11 cellular contexts compared by ENCODE assay signal in the genomic region with DNA sequence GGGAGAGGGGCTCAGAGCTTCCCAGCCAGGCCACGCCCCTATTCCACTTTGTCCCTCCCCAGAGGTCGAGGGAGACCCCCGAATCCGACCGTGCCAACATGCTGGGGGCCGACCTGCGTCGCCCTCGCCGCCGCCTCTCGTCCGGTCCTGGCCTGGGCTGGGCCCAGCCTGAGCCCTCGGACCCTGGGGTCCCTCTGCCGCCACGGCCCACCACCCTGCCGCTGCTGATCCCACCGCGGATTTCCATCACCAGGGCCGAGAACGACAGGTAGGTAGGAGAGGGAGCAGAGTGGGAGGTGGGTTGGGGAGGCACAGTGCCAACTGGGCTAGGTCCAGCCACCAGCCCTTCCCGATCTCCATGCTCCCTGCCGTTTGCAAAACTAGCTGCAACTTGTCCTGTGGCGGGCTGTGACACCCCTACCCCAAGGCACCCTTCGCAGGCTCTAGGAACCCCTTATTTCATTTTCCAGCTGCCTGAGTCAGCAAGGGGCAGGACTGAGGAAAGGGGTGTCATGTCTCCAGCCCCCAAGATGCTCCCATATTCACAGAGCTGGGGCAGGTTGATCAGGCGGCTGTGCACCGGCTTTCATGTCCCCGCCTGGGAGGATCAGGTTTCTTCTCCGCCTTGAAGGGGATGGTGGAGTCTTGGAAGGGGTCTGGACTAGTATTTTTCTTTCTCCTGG. TPM values are rescaled to one million over a fixed set of nuclear protein-coding genes. Genes with fewer than 3 reads are reported as not detected.
DNase-seq lines count a peak whose midpoint lies in the region; TF ChIP-seq lines count a peak whose summit lies in the region.
"Had no signal": no experiment of that assay in that cellular context is flagged by ENCODE, and none has a peak within 500 bp of the region (broad histone marks: within the 10 kb centered on the region; RNA-seq: fewer than 3 reads in every experiment).

No MANE protein-coding gene starts in this region.

- intact Hi-C loops in lower leg skin (cut with DNase I; ENCODE audit: low total_unique reads): no loop called here

- H3K27me3 Mint-ChIP-seq in activated CD4-positive, alpha-beta T cell treated with anti-CD3 and anti-CD28 coated beads, Interleukin-2, amount 10 ng/mL, durations not matched to agents 7 days and 5 days: peaks cover 48% of the 10 kb centered on the region

- no peak for TF ChIP-seq CTCF in lower leg skin (IDR thresholded peaks at IDR 0.05)

- H3K9me3 ChIP-seq in ectodermal cell (ENCODE audit: control insufficient read depth, low read length) (no peaks in the 10 kb centered on the region), skeletal muscle satellite cell (replicated peaks; ENCODE audit: low read length) (peaks cover 3% of the 10 kb centered on the region)

- H3K27me3 ChIP-seq in ectodermal cell (ENCODE audit: control insufficient read depth, insufficient read depth, low read length, poor library complexity, severe bottlenecking): peaks cover 84% of the 10 kb centered on the region
- peaks cover 44% of the 10 kb centered on the region for H3K27me3 ChIP-seq in skeletal muscle satellite cell (ENCODE audit: control insufficient read depth, insufficient read depth, low read length)

- POLR2A ChIA-PET in activated CD4-positive, alpha-beta T cell treated with anti-CD3 and anti-CD28 coated beads, Interleukin-2, amount 10 ng/mL, durations not matched to agents 7 days and 5 days (lab: Charles Lee): interaction anchor here (1.5 kb wide), 1 partner anchor 9 kb away, joined by 5 read pairs; no protein-coding TSS in a partner anchor

- peaks cover 22% of the 10 kb centered on the region for H3K4me1 ChIP-seq in ectodermal cell (ENCODE audit: control insufficient read depth, insufficient read depth, low read length)
- peaks cover 35% of the 10 kb centered on the region for H3K4me1 ChIP-seq in skeletal muscle satellite cell (ENCODE audit: control insufficient read depth, insufficient read depth, low read length)

- CTCF ChIA-PET in activated CD4-positive, alpha-beta T cell treated with anti-CD3 and anti-CD28 coated beads, Interleukin-2, amount 10 ng/mL, durations not matched to agents 7 days and 5 days (lab: Charles Lee): interaction anchor here (0.5 to 27.9 kb wide), 26 partner anchors 12 to 447 kb away, joined by 3 to 612 read pairs (median 6); a partner anchor contains a TSS

- no peak for TF ChIP-seq POLR2A in lower leg skin (IDR thresholded peaks at IDR 0.05)

- H3K9ac ChIP-seq in skeletal muscle satellite cell (ENCODE audit: low read depth, low read length): no peak overlapping the region

- no peak for DNase-seq in activated CD4-positive, alpha-beta T cell treated with anti-CD3 and anti-CD28 coated beads, Interleukin-2, amount 10 ng/mL, durations not matched to agents 7 days and 5 days
- DNase-seq in activated CD4-positive, alpha-beta T cell treated with anti-CD3 and anti-CD28 coated beads, Interleukin-2, amount 50 U/mL, for 1 hour: no peak
- DNase-seq in NCI-H82 treated with DMSO at 0.1 percent for 48 hours (lab: John Stamatoyannopoulos, UW; ENCODE audit: unreplicated experiment): peak; percentile 28
- DNase-seq in NCI-H1436 (lab: John Stamatoyannopoulos, UW): no peak
- no peak for DNase-seq in NCI-H748 treated with DMSO at 0.1 percent for 48 hours (lab: John Stamatoyannopoulos, UW)
- no peak for DNase-seq in lower leg skin (ENCODE audit: low spot score in 2 of 2)
- DNase-seq: erythroblast; stimulated activated CD4-positive, alpha-beta T cell treated with anti-CD3 and anti-CD28 coated beads, Interleukin-4, amount 100 ng/mL, for 4 hours had no signal

- peaks cover 2% of the 10 kb centered on the region for H3K9me3 Mint-ChIP-seq in activated CD4-positive, alpha-beta T cell treated with anti-CD3 and anti-CD28 coated beads, Interleukin-2, amount 10 ng/mL, durations not matched to agents 7 days and 5 days

- H3K36me3 Mint-ChIP-seq in activated CD4-positive, alpha-beta T cell treated with anti-CD3 and anti-CD28 coated beads, Interleukin-2, amount 10 ng/mL, durations not matched to agents 7 days and 5 days (ENCODE audit: low read depth): peaks cover 4% of the 10 kb centered on the region

- H3K4me3 ChIP-seq in ectodermal cell (ENCODE audit: insufficient read depth, low read depth, low read length) (peak overlapping the region; percentile 57), skeletal muscle satellite cell (ENCODE audit: low read length) (no peak overlapping the region), lower leg skin (ENCODE audit: low read depth, poor library complexity, severe bottlenecking) (no peak overlapping the region)

- H3K27ac ChIP-seq in ectodermal cell (ENCODE audit: insufficient read depth, low read depth, low read length, poor library complexity, severe bottlenecking): peak overlapping the region; percentile 57
- H3K27ac ChIP-seq: C4-2B had no signal

- peaks cover 67% of the 10 kb centered on the region for H3K4me1 Mint-ChIP-seq in activated CD4-positive, alpha-beta T cell treated with anti-CD3 and anti-CD28 coated beads, Interleukin-2, amount 10 ng/mL, durations not matched to agents 7 days and 5 days

- peak overlapping the region; percentile 19 for H3K4me2 ChIP-seq in skeletal muscle satellite cell (ENCODE audit: low read length)

- H3K4me3 Mint-ChIP-seq in activated CD4-positive, alpha-beta T cell treated with anti-CD3 and anti-CD28 coated beads, Interleukin-2, amount 10 ng/mL, durations not matched to agents 7 days and 5 days: peak overlapping the region; percentile 54

- WGBS in ectodermal cell, 2 experiments: 15 to 16% methylated on average over 29 of the region's 29 CpGs
- 1 to 7% methylated on average over 9 to 21 of the region's 29 CpGs for WGBS in lower leg skin, 2 donors

- peak overlapping the region; percentile 76 for H3K27ac Mint-ChIP-seq in activated CD4-positive, alpha-beta T cell treated with anti-CD3 and anti-CD28 coated beads, Interleukin-2, amount 10 ng/mL, durations not matched to agents 7 days and 5 days

- H3K36me3 ChIP-seq in ectodermal cell (ENCODE audit: control insufficient read depth, insufficient read depth, low read length) (no peaks in the 10 kb centered on the region), skeletal muscle satellite cell (ENCODE audit: insufficient read depth, low read length) (no peaks in the 10 kb centered on the region)

RNA-seq across cellular contexts. Expression of a gene that starts 2.6 kb away (rescaled TPM):
- total RNA-seq in activated CD4-positive, alpha-beta T cell treated with anti-CD3 and anti-CD28 coated beads, Interleukin-2, amount 10 ng/mL, durations not matched to agents 7 days and 5 days: 10 to 100 TPM; 12.7 to 14.3 TPM
- polyA plus RNA-seq in ectodermal cell (2013, experiment 1 of 4): 5.6 TPM
- polyA plus RNA-seq in ectodermal cell (2013, experiment 2 of 4): 5.4 TPM
- 3.2 TPM for polyA plus RNA-seq in ectodermal cell (2013, experiment 3 of 4)
- polyA plus RNA-seq in ectodermal cell (2013, experiment 4 of 4): 3.1 TPM
- total RNA-seq in skeletal muscle satellite cell (2012; rRNA removed): 3.5 and 5.6 TPM in 2 replicates
- total RNA-seq in lower leg skin: 1 to 10 TPM; 4.1 to 6.8 (median 5.7) TPM

RNA-seq across cellular contexts. Expression of a gene that starts 14.4 kb away (rescaled TPM):
- 100 to 1,000 TPM; 200 to 205 TPM for total RNA-seq in activated CD4-positive, alpha-beta T cell treated with anti-CD3 and anti-CD28 coated beads, Interleukin-2, amount 10 ng/mL, durations not matched to agents 7 days and 5 days
- polyA plus RNA-seq in ectodermal cell (2013, experiment 1 of 4): 215 TPM
- polyA plus RNA-seq in ectodermal cell (2013, experiment 2 of 4): 192 TPM
- 159 TPM for polyA plus RNA-seq in ectodermal cell (2013, experiment 3 of 4)
- polyA plus RNA-seq in ectodermal cell (2013, experiment 4 of 4): 177 TPM
- total RNA-seq in skeletal muscle satellite cell (2012; rRNA removed): 210 and 249 TPM in 2 replicates
- total RNA-seq in lower leg skin: 100 to 1,000 TPM in 3 of 4 donors, 10 to 100 TPM in 1; 92.8 to 142 (median 120) TPM

RNA-seq across cellular contexts. Expression of a gene that starts 37.4 kb away (rescaled TPM):
- total RNA-seq in activated CD4-positive, alpha-beta T cell treated with anti-CD3 and anti-CD28 coated beads, Interleukin-2, amount 10 ng/mL, durations not matched to agents 7 days and 5 days: 100 to 1,000 TPM; 251 to 263 TPM
- 61.9 TPM for polyA plus RNA-seq in ectodermal cell (2013, experiment 1 of 4)
- 58.3 TPM for polyA plus RNA-seq in ectodermal cell (2013, experiment 2 of 4)
- polyA plus RNA-seq in ectodermal cell (2013, experiment 3 of 4): 45.3 TPM
- 55.3 TPM for polyA plus RNA-seq in ectodermal cell (2013, experiment 4 of 4)
- total RNA-seq in skeletal muscle satellite cell (2012; rRNA removed): 65.9 and 74.0 TPM in 2 replicates
- 100 to 1,000 TPM in 1 of 4 donors, 10 to 100 TPM in 3; 48.2 to 115 (median 64.8) TPM for total RNA-seq in lower leg skin
